Comparison of ENCODE assay signal across 8 cellular contexts in genomic region chr19:53867225-53868090, GRCh38.
DNase-seq lines count a peak whose midpoint lies in the region; ATAC-seq and TF ChIP-seq lines count a peak whose summit lies in the region.

Gene MYADM, plus strand, starts transcription at chr19:53867883. Its CDS starts 5,647 bp downstream, at chr19:53873530.

- H3K4me3 ChIP-seq in AG10803 (ENCODE audit: low read length) (peak within 1 kb of the TSS; percentile 99), epithelial cell of esophagus (ENCODE audit: low read length) (peak within 1 kb of the TSS; percentile 70)

- no peak for TF ChIP-seq CTCF in AG10803 (conservative IDR thresholded peaks at IDR 0.05; ENCODE audit: low read length)
- TF ChIP-seq CTCF in epithelial cell of esophagus (IDR thresholded peaks at IDR 0.05; ENCODE audit: insufficient read depth, low read depth, low read length, missing control alignments), result no peak

- DNase-seq in AG10803 (ENCODE audit: low read depth) (peak; percentile 99), OCI-M2 (lab: John Stamatoyannopoulos, UW; ENCODE audit: unreplicated experiment) (peak; percentile 87), activated T-cell treated with anti-CD3 and anti-CD28 coated beads for 48 hours (ENCODE audit: low read depth) (peak; percentile 99), epithelial cell of esophagus (ENCODE audit: low read depth) (peak; percentile 96), midbrain (lab: John Stamatoyannopoulos, UW) (peak; percentile 98)
- peak; percentile 98 for DNase-seq in stimulated activated CD8-positive, alpha-beta memory T cell treated with anti-CD3 and anti-CD28 coated beads, Interleukin-15, amount 100 ng/mL, for 4 hours (ENCODE audit: low read depth in 2 of 2)

- ATAC-seq in GM19023 (IDR thresholded peaks at IDR 0.05; ENCODE audit: unreplicated experiment) (peak; percentile 66), HG03196 (IDR thresholded peaks at IDR 0.05; ENCODE audit: unreplicated experiment) (peak; percentile 74)

Comparison
In these comparisons a context has a peak if more than half of its experiments do, and no peak if none do; other contexts are left out.
1. Peak in every context shown above with its lines: DNase-seq, ATAC-seq and H3K4me3 ChIP-seq.